In genomic region chr19:7871530-7872305, GRCh38 we compare ENCODE assay signal across 1 cellular context.
TF ChIP-seq lines count a peak whose summit lies in the region.

No MANE protein-coding gene starts in this region.

TF ChIP-seq in HepG2, 621 proteins besides CTCF, POLR2A, EP300 and RAD21 (continued from another document and continues in another):
- TF ChIP-seq PRDM15 (CRISPR knock-in tag; IDR thresholded peaks at IDR 0.05) (no peak), ZBTB42 (CRISPR knock-in tag; IDR thresholded peaks at IDR 0.05) (no peak), NCOA5 (CRISPR knock-in tag; IDR thresholded peaks at IDR 0.05) (no peak), ATF1 (CRISPR knock-in tag; IDR thresholded peaks at IDR 0.05) (no peak), SMYD3 (CRISPR knock-in tag; IDR thresholded peaks at IDR 0.05) (no peak), ZNF260 (CRISPR knock-in tag; IDR thresholded peaks at IDR 0.05; ENCODE audit: borderline replicate concordance, low read depth) (no peak), THYN1 (CRISPR knock-in tag; IDR thresholded peaks at IDR 0.05; ENCODE audit: borderline replicate concordance, low read depth) (no peak), ARID5B (CRISPR knock-in tag; IDR thresholded peaks at IDR 0.05) (no peak), KDM5B (CRISPR knock-in tag; IDR thresholded peaks at IDR 0.05; ENCODE audit: borderline replicate concordance) (no peak), ZSCAN25 (CRISPR knock-in tag; IDR thresholded peaks at IDR 0.05) (no peak), JARID2 (CRISPR knock-in tag; IDR thresholded peaks at IDR 0.05; ENCODE audit: insufficient replicate concordance) (no peak), SRSF1 (optimal IDR thresholded peaks at IDR 0.05; ENCODE audit: low read depth, low read length) (peak; percentile 36), TRIM22 (IDR thresholded peaks at IDR 0.05) (no peak), SAFB2 (CRISPR knock-in tag; IDR thresholded peaks at IDR 0.05; ENCODE audit: borderline replicate concordance, low read depth) (no peak; the same call in 1 of the 2 replicates), SRSF9 (IDR thresholded peaks at IDR 0.05; ENCODE audit: borderline replicate concordance, insufficient read depth, low read depth, low read length, poor library complexity, severe bottlenecking) (no peak), ZNF629 (CRISPR knock-in tag; conservative IDR thresholded peaks at IDR 0.05) (no peak), ZNF615 (CRISPR knock-in tag; IDR thresholded peaks at IDR 0.05; ENCODE audit: borderline replicate concordance) (no peak), ZEB1 (IDR thresholded peaks at IDR 0.05; ENCODE audit: insufficient replicate concordance, low read depth) (no peak), CSRNP2 (CRISPR knock-in tag; conservative IDR thresholded peaks at IDR 0.05; ENCODE audit: low read depth) (no peak), SP140L (CRISPR knock-in tag; IDR thresholded peaks at IDR 0.05; ENCODE audit: borderline replicate concordance) (no peak), SNAPC4 (CRISPR knock-in tag; IDR thresholded peaks at IDR 0.05) (no peak), ZSCAN9 (CRISPR knock-in tag; IDR thresholded peaks at IDR 0.05; ENCODE audit: borderline replicate concordance) (no peak), THRA (CRISPR knock-in tag; IDR thresholded peaks at IDR 0.05; ENCODE audit: borderline replicate concordance) (no peak), ZNF639 (CRISPR knock-in tag; conservative IDR thresholded peaks at IDR 0.05) (no peak), HDAC6 (IDR thresholded peaks at IDR 0.05; ENCODE audit: low read depth, low read length) (no peak), NCOA2 (CRISPR knock-in tag; IDR thresholded peaks at IDR 0.05) (no peak), ZNF687 (CRISPR knock-in tag; IDR thresholded peaks at IDR 0.05) (peak; percentile 28; the same call in 1 of the 2 replicates), ZBTB3 (CRISPR knock-in tag; IDR thresholded peaks at IDR 0.05; ENCODE audit: borderline replicate concordance, low read depth) (no peak), FOSL2 (CRISPR knock-in tag; IDR thresholded peaks at IDR 0.05) (no peak), SMARCC2 (IDR thresholded peaks at IDR 0.05) (no peak), ZNF580 (CRISPR knock-in tag; IDR thresholded peaks at IDR 0.05; ENCODE audit: borderline replicate concordance, low read depth) (no peak), GATAD2A (CRISPR knock-in tag; IDR thresholded peaks at IDR 0.05) (no peak)
